10 cellular contexts compared by ENCODE assay signal in the genomic region with DNA sequence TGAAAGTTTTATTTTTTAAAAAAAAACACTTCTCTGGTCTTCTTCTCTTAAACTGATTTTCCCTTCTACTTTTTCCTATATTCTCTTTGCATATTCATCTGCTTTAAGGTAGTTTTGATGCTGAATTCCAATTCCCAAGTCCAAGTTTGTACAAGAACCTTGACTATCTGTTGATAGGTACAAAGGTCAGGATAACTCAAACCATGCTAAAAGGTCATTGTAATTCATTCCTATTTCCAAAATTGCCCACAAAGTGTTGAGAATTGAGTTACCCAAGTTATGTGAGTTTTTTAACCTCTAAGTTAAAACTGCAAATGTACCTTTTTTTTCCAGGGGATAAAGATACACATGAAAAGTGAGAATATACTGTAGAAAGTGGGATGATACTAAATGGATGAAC.
"Had no signal": no experiment of that assay in that cellular context is flagged by ENCODE, and none has a peak within 500 bp of the region (broad histone marks: within the 10 kb centered on the region; RNA-seq: fewer than 3 reads in every experiment).

No MANE protein-coding gene starts in this region.

- H3K27ac Mint-ChIP-seq: HFFc6 had no signal

- H3K36me3 ChIP-seq: HAP-1 had no signal

- DNase-seq: GM23248, GOT3, H7, HFFc6, IMR-90, KG1 had no signal

- H3K9me3 ChIP-seq: HAP-1 had no signal

- H3K9ac ChIP-seq: GM23248 had no signal

- H3K27ac ChIP-seq: GM23248, HL-60 had no signal

- ATAC-seq: HCT116, K562 had no signal

- H3K4me1 ChIP-seq: HAP-1 had no signal

- H3K4me3 ChIP-seq: GM23248, HAP-1, K562 had no signal

- H3K9me3 Mint-ChIP-seq: HFFc6 had no signal

- H3K4me3 Mint-ChIP-seq: HFFc6 had no signal
